Comparison of ENCODE assay signal across 1 cellular context in genomic region chr7:143245123-143245522, GRCh38.
TF ChIP-seq lines count a peak whose summit lies in the region.

No MANE protein-coding gene starts in this region.

TF ChIP-seq in K562, 482 proteins besides CTCF, POLR2A, EP300 and RAD21:
- TF ChIP-seq ZBTB12 (CRISPR knock-in tag; IDR thresholded peaks at IDR 0.05), result no peak
- no peak for TF ChIP-seq NFE2 (IDR thresholded peaks at IDR 0.05; ENCODE audit: low read depth)
- peak; percentile 49 for TF ChIP-seq TFE3 (CRISPR knock-in tag; IDR thresholded peaks at IDR 0.05)
